ENCODE assay signal across 1 cellular context in genomic region chr14:49867831-49868719, GRCh38.
A peak's percentile ranks its signal among the peaks of the same experiment; 100 is the strongest.
TF ChIP-seq lines count a peak whose summit lies in the region.

No MANE protein-coding gene starts in this region.

TF ChIP-seq in HEK293, 187 proteins besides CTCF, POLR2A, EP300 and RAD21 (continued from another document and continues in another):
- no peak for TF ChIP-seq ZNF639 (tag by site-specific recombination; IDR thresholded peaks at IDR 0.05)
- no peak for TF ChIP-seq ZNF132 (tag by site-specific recombination; IDR thresholded peaks at IDR 0.05; ENCODE audit: borderline replicate concordance)
- TF ChIP-seq ZNF169 (tag by site-specific recombination; IDR thresholded peaks at IDR 0.05): no peak
- TF ChIP-seq ZNF558 (tag by site-specific recombination; IDR thresholded peaks at IDR 0.05): 0 out of 2 replicates have a peak, but pooled peaks have one; percentile 12
- TF ChIP-seq ZBTB10 (tag by site-specific recombination; IDR thresholded peaks at IDR 0.05): no peak
- no peak for TF ChIP-seq PRDM2 (tag by site-specific recombination; IDR thresholded peaks at IDR 0.05; ENCODE audit: borderline replicate concordance)
- TF ChIP-seq ZNF248 (tag by site-specific recombination; IDR thresholded peaks at IDR 0.05): no peak
- TF ChIP-seq ZNF280D (tag by site-specific recombination; IDR thresholded peaks at IDR 0.05): no peak
- no peak for TF ChIP-seq ZNF274 (IDR thresholded peaks at IDR 0.05; ENCODE audit: low read length)
- TF ChIP-seq ZNF274 (tag by site-specific recombination; IDR thresholded peaks at IDR 0.05; ENCODE audit: borderline replicate concordance): no peak
- no peak for TF ChIP-seq ZNF146 (tag by site-specific recombination; IDR thresholded peaks at IDR 0.05)
- TF ChIP-seq ZNF629 (tag by site-specific recombination; IDR thresholded peaks at IDR 0.05): peak; percentile 52; the same call in 1 of the 2 replicates
- TF ChIP-seq ZBTB21 (tag by site-specific recombination; IDR thresholded peaks at IDR 0.05): no peak
- TF ChIP-seq ZNF10 (tag by site-specific recombination; IDR thresholded peaks at IDR 0.05): 0 out of 2 replicates have a peak, but pooled peaks have one; percentile 46
- TF ChIP-seq ZNF555 (tag by site-specific recombination; conservative IDR thresholded peaks at IDR 0.05): no peak
- no peak for TF ChIP-seq ZNF521 (tag by site-specific recombination; IDR thresholded peaks at IDR 0.05)
- TF ChIP-seq TSHZ1 (tag by site-specific recombination; IDR thresholded peaks at IDR 0.05; ENCODE audit: borderline replicate concordance): no peak
- TF ChIP-seq ZFP37 (tag by site-specific recombination; IDR thresholded peaks at IDR 0.05): no peak
- TF ChIP-seq ZNF211 (tag by site-specific recombination; IDR thresholded peaks at IDR 0.05; ENCODE audit: low read depth): no peak
- no peak for TF ChIP-seq ZNF544 (tag by site-specific recombination; IDR thresholded peaks at IDR 0.05)
- no peak for TF ChIP-seq REST (tag by site-specific recombination; IDR thresholded peaks at IDR 0.05)
- TF ChIP-seq ZNF23 (tag by site-specific recombination; IDR thresholded peaks at IDR 0.05; ENCODE audit: borderline replicate concordance): no peak
- no peak for TF ChIP-seq ZSCAN16 (tag by site-specific recombination; IDR thresholded peaks at IDR 0.05)
- TF ChIP-seq EGR2 (tag by site-specific recombination; IDR thresholded peaks at IDR 0.05; ENCODE audit: low read depth): peak; percentile 34; the same call in 1 of the 2 replicates
- TF ChIP-seq ZNF600 (tag by site-specific recombination; IDR thresholded peaks at IDR 0.05): peak; percentile 94
- peak; percentile 89 for TF ChIP-seq SP3 (tag by site-specific recombination; IDR thresholded peaks at IDR 0.05)
- no peak for TF ChIP-seq ZSCAN5A (tag by site-specific recombination; IDR thresholded peaks at IDR 0.05)
- TF ChIP-seq ZNF426 (tag by site-specific recombination; IDR thresholded peaks at IDR 0.05): no peak
- 0 out of 2 replicates have a peak, but pooled peaks have one; percentile 20 for TF ChIP-seq PRDM6 (tag by site-specific recombination; IDR thresholded peaks at IDR 0.05)
